12 cellular contexts compared by ENCODE assay signal in genomic region chrX:12972239-12972638, GRCh38. TPM values are rescaled to one million over a fixed set of nuclear protein-coding genes. Genes with fewer than 3 reads are reported as not detected.
A peak's percentile ranks its signal among the peaks of the same experiment; 100 is the strongest.
DNase-seq lines count a peak whose midpoint lies in the region; ATAC-seq and TF ChIP-seq lines count a peak whose summit lies in the region.
"Had no signal": no experiment of that assay in that cellular context is flagged by ENCODE, and none has a peak within 500 bp of the region (broad histone marks: within the 10 kb centered on the region; RNA-seq: fewer than 3 reads in every experiment).

No MANE protein-coding gene starts in this region.

- intact Hi-C loops in left lung (cut with DNase I), result loop anchor here in 1 of 2 donors (10.0 kb wide), 1 partner anchor 123 kb away; no protein-coding TSS in a partner anchor

- no peak for ATAC-seq in activated T-cell treated with anti-CD3 and anti-CD28 coated beads, Interleukin-2, amount 50 U/mL, for 72 hours (replicated peaks in 1 of 2)
- no peak for ATAC-seq in left lung

- H3K27me3 ChIP-seq in left lung, result peaks cover 0 to 12% of the 10 kb centered on the region in 2 donors
- H3K27me3 ChIP-seq in thymus (ENCODE audit: control insufficient read depth, insufficient read depth), result no peaks in the 10 kb centered on the region

- no peak for DNase-seq in activated T-cell treated with anti-CD3 and anti-CD28 coated beads, Interleukin-2, amount 50 U/mL, for 72 hours
- DNase-seq in activated T-cell treated with anti-CD3 and anti-CD28 coated beads, Interleukin-2, amount 50 U/mL, for 1 hour, result no peak
- DNase-seq in T-helper 2 cell treated with Interferon-gamma antibody and Interleukin-4, amounts not matched to agents 5 μg/mL and 100 μg/mL, for 36 hours (ENCODE audit: low spot score), result no peak
- no peak for DNase-seq in left lung
- DNase-seq in T1000 (lab: John Stamatoyannopoulos, UW), result no peak
- no peak for DNase-seq in NCI-H1930 (lab: John Stamatoyannopoulos, UW)
- no peak for DNase-seq in anterior cingulate cortex (lab: John Stamatoyannopoulos, UW)
- DNase-seq: activated CD4-positive, alpha-beta T cell treated with anti-CD3 and anti-CD28 coated beads for 1 hour; effector CD4-positive, alpha-beta T cell; stimulated activated CD4-positive, alpha-beta T cell treated with anti-CD3 and anti-CD28 coated beads, Interleukin-12 subunit alpha, Interleukin-12 subunit beta, amount 100 ng/mL, for 4 hours; trophoblast cell had no signal

- H3K36me3 Mint-ChIP-seq in activated T-cell treated with anti-CD3 and anti-CD28 coated beads, Interleukin-2, amount 50 U/mL, for 72 hours (ENCODE audit: insufficient read depth in 2 of 2), result peaks cover 11 to 29% of the 10 kb centered on the region in 2 donors
- peaks cover 27% of the 10 kb centered on the region for H3K36me3 Mint-ChIP-seq in T-helper 2 cell treated with Interferon-gamma antibody and Interleukin-4, amounts not matched to agents 5 μg/mL and 100 μg/mL, for 36 hours (ENCODE audit: low read depth)

- peak overlapping the region; percentile 92 to 99 for H3K4me3 Mint-ChIP-seq in activated T-cell treated with anti-CD3 and anti-CD28 coated beads, Interleukin-2, amount 50 U/mL, for 72 hours
- H3K4me3 Mint-ChIP-seq in T-helper 2 cell treated with Interferon-gamma antibody and Interleukin-4, amounts not matched to agents 5 μg/mL and 100 μg/mL, for 36 hours, result peak overlapping the region; percentile 93

- peaks cover 50% of the 10 kb centered on the region for H3K27me3 Mint-ChIP-seq in activated T-cell treated with anti-CD3 and anti-CD28 coated beads, Interleukin-2, amount 50 U/mL, for 72 hours (ENCODE audit: low read depth)
- peaks cover 2% of the 10 kb centered on the region for H3K27me3 Mint-ChIP-seq in T-helper 2 cell treated with Interferon-gamma antibody and Interleukin-4, amounts not matched to agents 5 μg/mL and 100 μg/mL, for 36 hours (ENCODE audit: low read depth)

- H3K9me3 Mint-ChIP-seq in activated T-cell treated with anti-CD3 and anti-CD28 coated beads, Interleukin-2, amount 50 U/mL, for 72 hours, result no peaks in the 10 kb centered on the region
- H3K9me3 Mint-ChIP-seq in T-helper 2 cell treated with Interferon-gamma antibody and Interleukin-4, amounts not matched to agents 5 μg/mL and 100 μg/mL, for 36 hours, result no peaks in the 10 kb centered on the region

- H3K27ac Mint-ChIP-seq in activated T-cell treated with anti-CD3 and anti-CD28 coated beads, Interleukin-2, amount 50 U/mL, for 72 hours, result peak overlapping the region; percentile 99
- H3K27ac Mint-ChIP-seq in T-helper 2 cell treated with Interferon-gamma antibody and Interleukin-4, amounts not matched to agents 5 μg/mL and 100 μg/mL, for 36 hours, result peak overlapping the region; percentile 96

- H3K27ac ChIP-seq in left lung (peak overlapping the region; percentile 57 to 98), thymus (ENCODE audit: low read depth) (peak overlapping the region; percentile 69)

- H3K4me1 ChIP-seq in left lung (peaks cover 0 to 38% of the 10 kb centered on the region in 2 donors), thymus (ENCODE audit: control insufficient read depth, insufficient read depth, low read length) (peaks cover 8% of the 10 kb centered on the region)

- no peak for TF ChIP-seq CTCF in left lung (IDR thresholded peaks at IDR 0.05)

- peak overlapping the region in 1 of 2 donors; percentile 2 for H3K4me3 ChIP-seq in left lung
- H3K4me3 ChIP-seq in thymus (ENCODE audit: low read length), result peak overlapping the region; percentile 33

- H3K9me3 ChIP-seq in left lung, result no peaks in the 10 kb centered on the region
- no peaks in the 10 kb centered on the region for H3K9me3 ChIP-seq in thymus (ENCODE audit: control insufficient read depth)

- H3K36me3 ChIP-seq in left lung (peaks cover 0 to 3% of the 10 kb centered on the region in 2 donors), thymus (ENCODE audit: control insufficient read depth, insufficient read depth) (no peaks in the 10 kb centered on the region)

- WGBS in thymus, result 51% methylated on average over 5 of the region's 5 CpGs

- H3K4me1 Mint-ChIP-seq in activated T-cell treated with anti-CD3 and anti-CD28 coated beads, Interleukin-2, amount 50 U/mL, for 72 hours (ENCODE audit: low read depth), result peaks cover 46% of the 10 kb centered on the region
- peaks cover 38% of the 10 kb centered on the region for H3K4me1 Mint-ChIP-seq in T-helper 2 cell treated with Interferon-gamma antibody and Interleukin-4, amounts not matched to agents 5 μg/mL and 100 μg/mL, for 36 hours (ENCODE audit: low read depth)

RNA-seq across cellular contexts. Expression of gene TMSB4X, which starts 2.7 kb away (rescaled TPM):
- total RNA-seq in activated T-cell treated with anti-CD3 and anti-CD28 coated beads, Interleukin-2, amount 50 U/mL, for 72 hours, result 1,000 to 10,000 TPM; 4,011 to 4,477 TPM
- total RNA-seq in left lung, result 1,000 to 10,000 TPM; 4,574 to 4,791 TPM
- polyA plus RNA-seq in thymus, result 12,473 TPM
